19 cellular contexts compared by ENCODE assay signal in the genomic region with DNA sequence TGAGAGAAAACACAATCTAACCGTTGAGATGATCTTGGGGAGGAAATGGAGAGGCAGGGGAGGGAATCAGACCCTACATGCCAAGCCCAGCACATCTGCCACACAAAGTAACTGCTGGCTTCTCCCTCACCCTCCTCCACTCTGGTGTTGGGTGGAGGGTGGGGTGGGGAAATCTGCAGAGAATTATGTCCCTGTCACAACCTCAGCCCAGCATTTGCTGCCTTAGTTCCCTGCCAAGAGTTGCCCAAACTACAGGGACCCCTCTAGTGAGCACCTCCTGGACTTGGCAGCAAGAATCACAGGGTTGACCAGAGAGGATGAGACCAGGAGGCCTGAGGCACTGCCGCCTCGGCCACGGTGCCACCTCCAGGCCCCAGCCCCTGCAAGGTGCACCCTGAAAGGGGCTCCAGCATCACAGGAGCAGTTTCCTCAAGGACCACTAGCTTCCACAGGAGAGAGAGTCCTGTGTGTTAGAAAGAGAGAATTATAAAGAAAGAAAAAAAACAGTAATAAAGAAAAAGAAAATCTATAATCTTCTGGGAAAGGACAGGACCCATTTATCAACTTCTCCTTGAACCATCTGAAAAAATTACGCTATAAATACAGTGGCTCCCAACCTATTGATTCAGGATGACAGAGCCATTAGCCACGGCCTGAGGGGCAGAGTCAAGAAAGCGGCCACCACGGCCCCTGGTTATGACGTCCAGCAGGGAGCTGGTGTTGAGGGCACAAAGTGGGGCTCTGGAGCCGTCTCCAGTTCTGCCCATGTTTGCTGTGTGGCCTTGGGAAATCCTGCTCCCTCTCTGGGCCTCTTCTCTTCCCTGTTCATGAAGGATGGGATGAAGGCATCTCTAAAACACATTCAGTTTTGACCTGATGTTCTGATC.
"Had no signal": no experiment of that assay in that cellular context is flagged by ENCODE, and none has a peak within 500 bp of the region (broad histone marks: within the 10 kb centered on the region; RNA-seq: fewer than 3 reads in every experiment).

No MANE protein-coding gene starts in this region.

- H3K9me3 ChIP-seq: breast epithelium, tibial artery had no signal

- ATAC-seq: activated T-cell treated with anti-CD3 and anti-CD28 coated beads, Interleukin-2, amount 50 U/mL, for 72 hours; left lobe of liver; naive thymus-derived CD8-positive, alpha-beta T cell; right cardiac atrium; stimulated activated effector memory CD8-positive, alpha-beta T cell treated with anti-CD3 and anti-CD28 coated beads, Interleukin-12 subunit alpha, Interleukin-12 subunit beta, amount 100 ng/mL, for 72 hours; stimulated activated naive CD8-positive, alpha-beta T cell treated with anti-CD3 and anti-CD28 coated beads, Interleukin-15, amount 100 ng/mL, for 72 hours; T-cell had no signal

- H3K4me1 ChIP-seq: breast epithelium, parathyroid adenoma, tibial artery had no signal

- H3K27ac ChIP-seq: breast epithelium, parathyroid adenoma, tibial artery, WERI-Rb-1 had no signal

- H3K4me3 ChIP-seq: breast epithelium, tibial artery had no signal

- DNase-seq: activated CD4-positive, alpha-beta T cell treated with anti-CD3 and anti-CD28 coated beads, Interleukin-2, amount 10 ng/mL, durations not matched to agents 7 days and 5 days; activated CD4-positive, CD25-positive, alpha-beta regulatory T cell treated with anti-CD3 and anti-CD28 coated beads, Interleukin-2, amount 50 U/mL, for 72 hours; activated effector memory CD4-positive, alpha-beta T cell treated with Interleukin-2 at 50 U/mL for 16 hours; activated naive CD4-positive, alpha-beta T cell treated with anti-CD3 and anti-CD28 coated beads for 36 hours; activated naive CD8-positive, alpha-beta T cell treated with anti-CD3 and anti-CD28 coated beads, Interleukin-2, amount 10 ng/mL, durations not matched to agents 7 days and 5 days; activated T-cell treated with anti-CD3 and anti-CD28 coated beads, Interleukin-2, amount 50 U/mL, for 72 hours; amniotic stem cell; cortex of kidney; naive thymus-derived CD8-positive, alpha-beta T cell; right cardiac atrium; stimulated activated CD4-positive, alpha-beta T cell treated with anti-CD3 and anti-CD28 coated beads, Interleukin-1b, Interleukin-23, amount 100 ng/mL, for 48 hours; stimulated activated naive CD8-positive, alpha-beta T cell treated with anti-CD3 and anti-CD28 coated beads, Interleukin-15, amount 100 ng/mL, for 72 hours; tibial artery; WERI-Rb-1 had no signal

- H3K36me3 ChIP-seq: breast epithelium, tibial artery, WERI-Rb-1 had no signal
